ENCODE assay signal across 10 cellular contexts in genomic region chr12:89453579-89453978, GRCh38.
DNase-seq lines count a peak whose midpoint lies in the region; ATAC-seq and TF ChIP-seq lines count a peak whose summit lies in the region.
"Had no signal": no experiment of that assay in that cellular context is flagged by ENCODE, and none has a peak within 500 bp of the region (broad histone marks: within the 10 kb centered on the region; RNA-seq: fewer than 3 reads in every experiment).

No MANE protein-coding gene starts in this region.

- TF ChIP-seq POLR2A in prostate gland (IDR thresholded peaks at IDR 0.05): no peak

- no peak for ATAC-seq in stimulated activated memory B cell treated with anti-CD40 and anti-IgM and Interleukin-4, amounts not matched to agents 10 μg/mL and 1 μg/mL and 100 μg/mL, for 72 hours
- no peak for ATAC-seq in effector memory CD8-positive, alpha-beta T cell (replicated peaks)

- TF ChIP-seq CTCF in A673 (conservative IDR thresholded peaks at IDR 0.05; ENCODE audit: low read depth, low read length) (no peak), fibroblast of lung (conservative IDR thresholded peaks at IDR 0.05 in 1 of 2, IDR thresholded peaks at IDR 0.05 in 1 of 2; ENCODE audit: low read depth in 1 of 2, low read length in 2 of 2) (no peak), prostate gland (IDR thresholded peaks at IDR 0.05) (no peak)

- H3K27me3 Mint-ChIP-seq in stimulated activated memory B cell treated with anti-CD40 and anti-IgM and Interleukin-4, amounts not matched to agents 10 μg/mL and 1 μg/mL and 100 μg/mL, for 72 hours: no peaks in the 10 kb centered on the region
- H3K27me3 Mint-ChIP-seq in effector memory CD8-positive, alpha-beta T cell: no peaks in the 10 kb centered on the region
- H3K27me3 Mint-ChIP-seq: B cell had no signal

- BruUV-seq in A673 (replicated peaks; lab: Mats Ljungman, UMichigan): no TSS peak

- DNase-seq in A673 (ENCODE audit: low spot score): peak; percentile 35
- peak; percentile 48 for DNase-seq in NCI-H226
- peak; percentile 55 to 91 for DNase-seq in fibroblast of lung (ENCODE audit: low read depth in 2 of 2)
- DNase-seq in effector memory CD8-positive, alpha-beta T cell: no peak
- no peak for DNase-seq in NCI-H510A (lab: John Stamatoyannopoulos, UW)
- no peak for DNase-seq in prostate gland (ENCODE audit: low spot score)
- DNase-seq: RPMI8226 had no signal

- H3K9ac ChIP-seq in fibroblast of lung (ENCODE audit: insufficient read depth, low read length): peak overlapping the region; percentile 16
- peak overlapping the region; percentile 50 for H3K9ac ChIP-seq in muscle layer of colon (ENCODE audit: low read length)

- H3K27ac ChIP-seq in A673 (ENCODE audit: low read depth, low read length, poor library complexity, severe bottlenecking) (peak overlapping the region; percentile 97), fibroblast of lung (ENCODE audit: insufficient read depth, low read length) (peak overlapping the region; percentile 69), muscle layer of colon (ENCODE audit: low read depth, low read length) (peak overlapping the region; percentile 85), prostate gland (no peak overlapping the region)

- no peaks in the 10 kb centered on the region for H3K79me2 ChIP-seq in fibroblast of lung (ENCODE audit: control insufficient read depth, insufficient read depth, low read length)

- POLR2A ChIA-PET in A673 (lab: Charles Lee; ENCODE audit: low non-redundant PET): no interaction called here

- H3K36me3 ChIP-seq in A673 (ENCODE audit: insufficient read depth, low read length, poor library complexity, severe bottlenecking) (no peaks in the 10 kb centered on the region), fibroblast of lung (ENCODE audit: control insufficient read depth, insufficient read depth, low read length) (no peaks in the 10 kb centered on the region), muscle layer of colon (ENCODE audit: insufficient read depth, low read length) (no peaks in the 10 kb centered on the region), prostate gland (no peaks in the 10 kb centered on the region)

- H3K4me1 ChIP-seq in A673 (ENCODE audit: insufficient read depth, low read length, poor library complexity, severe bottlenecking): peaks cover 93% of the 10 kb centered on the region
- peaks cover 15% of the 10 kb centered on the region for H3K4me1 ChIP-seq in fibroblast of lung (ENCODE audit: control insufficient read depth, extremely low read depth, insufficient read depth, low read length)
- H3K4me1 ChIP-seq in muscle layer of colon (ENCODE audit: insufficient read depth, low read length): peaks cover 45% of the 10 kb centered on the region
- H3K4me1 ChIP-seq in prostate gland (replicated peaks): no peaks in the 10 kb centered on the region

- intact Hi-C loops in A673 (cut with micrococcal nuclease; ENCODE audit: unreplicated experiment): loop anchor here (5.0 to 10.0 kb wide), 2 partner anchors 81 to 179 kb away; no protein-coding TSS in a partner anchor
- intact Hi-C loops in prostate gland (cut with DNase I): loop anchor here (2.0 kb wide), 1 partner anchor 103 kb away; no protein-coding TSS in a partner anchor

- peak overlapping the region; percentile 67 for H3K4me2 ChIP-seq in fibroblast of lung (ENCODE audit: extremely low read depth, insufficient read depth, low read length)

- H3K27me3 ChIP-seq in A673 (replicated peaks; ENCODE audit: insufficient read depth, low read depth, low read length, poor library complexity) (no peaks in the 10 kb centered on the region), fibroblast of lung (ENCODE audit: control insufficient read depth, insufficient read depth, low read length) (no peaks in the 10 kb centered on the region), muscle layer of colon (ENCODE audit: control insufficient read depth in 1 of 2, insufficient read depth in 2 of 2, low read length in 2 of 2) (no peaks in the 10 kb centered on the region), prostate gland (replicated peaks; ENCODE audit: insufficient read depth) (no peaks in the 10 kb centered on the region)

- no peaks in the 10 kb centered on the region for H3K9me3 Mint-ChIP-seq in stimulated activated memory B cell treated with anti-CD40 and anti-IgM and Interleukin-4, amounts not matched to agents 10 μg/mL and 1 μg/mL and 100 μg/mL, for 72 hours
- no peaks in the 10 kb centered on the region for H3K9me3 Mint-ChIP-seq in effector memory CD8-positive, alpha-beta T cell

- H3K27ac Mint-ChIP-seq in stimulated activated memory B cell treated with anti-CD40 and anti-IgM and Interleukin-4, amounts not matched to agents 10 μg/mL and 1 μg/mL and 100 μg/mL, for 72 hours: no peak overlapping the region
- H3K27ac Mint-ChIP-seq in effector memory CD8-positive, alpha-beta T cell: no peak overlapping the region
- H3K27ac Mint-ChIP-seq: B cell had no signal

- WGBS in prostate gland: 37% methylated on average over 2 of the region's 2 CpGs

- H4K20me1 ChIP-seq in fibroblast of lung (ENCODE audit: control insufficient read depth, extremely low read depth, insufficient read depth, low read length): no peaks in the 10 kb centered on the region

- H3K4me3 ChIP-seq in A673 (ENCODE audit: low read depth, low read length, poor library complexity, severe bottlenecking) (no peak overlapping the region), fibroblast of lung (replicated peaks in 1 of 4; ENCODE audit: control extremely low read depth in 1 of 4, insufficient read depth in 1 of 4, low read depth in 3 of 4, low read length in 4 of 4) (no peak overlapping the region), muscle layer of colon (ENCODE audit: low read depth in 1 of 2, low read length in 2 of 2) (peak overlapping the region in 1 of 2 donors; percentile 38), prostate gland (no peak overlapping the region)

- H3K4me1 Mint-ChIP-seq in stimulated activated memory B cell treated with anti-CD40 and anti-IgM and Interleukin-4, amounts not matched to agents 10 μg/mL and 1 μg/mL and 100 μg/mL, for 72 hours: no peaks in the 10 kb centered on the region
- peaks cover 14 to 27% of the 10 kb centered on the region in 2 donors for H3K4me1 Mint-ChIP-seq in effector memory CD8-positive, alpha-beta T cell (ENCODE audit: low read depth in 2 of 2)
- H3K4me1 Mint-ChIP-seq: B cell had no signal

- H3K9me3 ChIP-seq in A673 (ENCODE audit: low read depth, low read length, poor library complexity, severe bottlenecking): no peaks in the 10 kb centered on the region
- H3K9me3 ChIP-seq in fibroblast of lung (ENCODE audit: control insufficient read depth, insufficient read depth, low read depth, low read length): no peaks in the 10 kb centered on the region
- H3K9me3 ChIP-seq in muscle layer of colon (ENCODE audit: low read length): no peaks in the 10 kb centered on the region
- no peaks in the 10 kb centered on the region for H3K9me3 ChIP-seq in prostate gland

- H3K36me3 Mint-ChIP-seq in stimulated activated memory B cell treated with anti-CD40 and anti-IgM and Interleukin-4, amounts not matched to agents 10 μg/mL and 1 μg/mL and 100 μg/mL, for 72 hours: peaks cover 26% of the 10 kb centered on the region
- no peaks in the 10 kb centered on the region for H3K36me3 Mint-ChIP-seq in effector memory CD8-positive, alpha-beta T cell (ENCODE audit: insufficient read depth)

- H3K4me3 Mint-ChIP-seq in stimulated activated memory B cell treated with anti-CD40 and anti-IgM and Interleukin-4, amounts not matched to agents 10 μg/mL and 1 μg/mL and 100 μg/mL, for 72 hours: no peak overlapping the region
- H3K4me3 Mint-ChIP-seq in effector memory CD8-positive, alpha-beta T cell: no peak overlapping the region
- H3K4me3 Mint-ChIP-seq: B cell had no signal

- H2AFZ ChIP-seq in fibroblast of lung (ENCODE audit: low read length): no peak overlapping the region

- CTCF ChIA-PET in A673 (lab: Charles Lee): no interaction called here

Comparison
In these comparisons a context has a peak if more than half of its experiments do, and no peak if none do; other contexts are left out.
1. DNase-seq: peak in A673 (single experiment), NCI-H226 (single experiment) and fibroblast of lung (2 of 2); none in effector memory CD8-positive, alpha-beta T cell (0 of 3), NCI-H510A (single experiment) and prostate gland (single experiment).
2. H3K27ac ChIP-seq: peak in A673 (single experiment), fibroblast of lung (single experiment) and muscle layer of colon (single experiment); none in prostate gland (0 of 2).